In genomic region chr14:39680777-39681176, GRCh38 we compare ENCODE assay signal across 13 cellular contexts.
DNase-seq lines count a peak whose midpoint lies in the region; ATAC-seq and TF ChIP-seq lines count a peak whose summit lies in the region.
"Had no signal": no experiment of that assay in that cellular context is flagged by ENCODE, and none has a peak within 500 bp of the region (broad histone marks: within the 10 kb centered on the region; RNA-seq: fewer than 3 reads in every experiment).

No MANE protein-coding gene starts in this region.

- H3K4me1 Mint-ChIP-seq in T-helper 2 cell treated with Interferon-gamma antibody and Interleukin-4, amounts not matched to agents 5 μg/mL and 100 μg/mL, for 36 hours (ENCODE audit: low read depth) = peaks cover 2% of the 10 kb centered on the region

- no peak overlapping the region for H3K27ac ChIP-seq in right cardiac atrium (ENCODE audit: low read length)
- no peak overlapping the region for H3K27ac ChIP-seq in uterus
- H3K27ac ChIP-seq: thoracic aorta had no signal

- H3K4me1 ChIP-seq in right cardiac atrium (ENCODE audit: control insufficient read depth, insufficient read depth, low read length) (no peaks in the 10 kb centered on the region), uterus (no peaks in the 10 kb centered on the region)
- H3K4me1 ChIP-seq: BE2C had no signal

- H3K4me3 ChIP-seq in right cardiac atrium (ENCODE audit: low read length) (no peak overlapping the region), uterus (no peak overlapping the region)
- H3K4me3 ChIP-seq: thoracic aorta had no signal

- no peak overlapping the region for H3K4me3 Mint-ChIP-seq in T-helper 2 cell treated with Interferon-gamma antibody and Interleukin-4, amounts not matched to agents 5 μg/mL and 100 μg/mL, for 36 hours
- H3K4me3 Mint-ChIP-seq: activated T-cell treated with anti-CD3 and anti-CD28 coated beads, Interleukin-2, amount 50 U/mL, for 72 hours; brain had no signal

- no peaks in the 10 kb centered on the region for H3K9me3 ChIP-seq in right cardiac atrium (ENCODE audit: control insufficient read depth, low read length)
- no peaks in the 10 kb centered on the region for H3K9me3 ChIP-seq in uterus
- H3K9me3 ChIP-seq: BE2C, thoracic aorta had no signal

- no peaks in the 10 kb centered on the region for H3K36me3 ChIP-seq in uterus
- H3K36me3 ChIP-seq: BE2C, thoracic aorta had no signal

- H3K36me3 Mint-ChIP-seq in T-helper 2 cell treated with Interferon-gamma antibody and Interleukin-4, amounts not matched to agents 5 μg/mL and 100 μg/mL, for 36 hours (ENCODE audit: low read depth) = no peaks in the 10 kb centered on the region
- H3K36me3 Mint-ChIP-seq: brain had no signal

- H3K27me3 Mint-ChIP-seq in T-helper 2 cell treated with Interferon-gamma antibody and Interleukin-4, amounts not matched to agents 5 μg/mL and 100 μg/mL, for 36 hours (ENCODE audit: low read depth) = no peaks in the 10 kb centered on the region
- H3K27me3 Mint-ChIP-seq: brain had no signal

- H3K9me3 Mint-ChIP-seq in T-helper 2 cell treated with Interferon-gamma antibody and Interleukin-4, amounts not matched to agents 5 μg/mL and 100 μg/mL, for 36 hours = peaks cover 4% of the 10 kb centered on the region
- H3K9me3 Mint-ChIP-seq: brain had no signal

- H3K27ac Mint-ChIP-seq in T-helper 2 cell treated with Interferon-gamma antibody and Interleukin-4, amounts not matched to agents 5 μg/mL and 100 μg/mL, for 36 hours = no peak overlapping the region
- H3K27ac Mint-ChIP-seq: activated T-cell treated with anti-CD3 and anti-CD28 coated beads, Interleukin-2, amount 50 U/mL, for 72 hours had no signal

- ATAC-seq in GM18517 (IDR thresholded peaks at IDR 0.05; ENCODE audit: unreplicated experiment) = peak; percentile 73
- ATAC-seq in HG02885 (IDR thresholded peaks at IDR 0.05; ENCODE audit: poor library complexity, unreplicated experiment) = peak; percentile 85
- ATAC-seq in HG03558 (IDR thresholded peaks at IDR 0.05; ENCODE audit: extremely low read depth, unreplicated experiment) = peak; percentile 69
- ATAC-seq in right cardiac atrium = no peak
- ATAC-seq: activated CD4-positive, CD25-positive, alpha-beta regulatory T cell treated with anti-CD3 and anti-CD28 coated beads, Interleukin-2, amount 50 U/mL, for 24 hours; activated T-cell treated with anti-CD3 and anti-CD28 coated beads, Interleukin-2, amount 50 U/mL, for 72 hours had no signal

- TF ChIP-seq CTCF in GM20000 (IDR thresholded peaks at IDR 0.05; ENCODE audit: extremely low read depth, missing control alignments) = no peak
- TF ChIP-seq CTCF in uterus (IDR thresholded peaks at IDR 0.05) = no peak

- intact Hi-C loops in right cardiac atrium (cut with DNase I) (no loop called here), uterus (cut with DNase I; ENCODE audit: low total_unique reads) (no loop called here)

- no peak for TF ChIP-seq POLR2A in uterus (IDR thresholded peaks at IDR 0.05)

- peak; percentile 7 for DNase-seq in GM20000 (ENCODE audit: low spot score)
- no peak for DNase-seq in COR-L47 (lab: John Stamatoyannopoulos, UW)
- no peak for DNase-seq in right cardiac atrium
- DNase-seq in uterus = no peak
- no peak for DNase-seq in T-helper 2 cell treated with Interferon-gamma antibody and Interleukin-4, amounts not matched to agents 5 μg/mL and 100 μg/mL, for 36 hours (ENCODE audit: low spot score)
- DNase-seq: activated T-cell treated with anti-CD3 and anti-CD28 coated beads, Interleukin-2, amount 50 U/mL, for 72 hours; BE2C had no signal

- H3K27me3 ChIP-seq in right cardiac atrium (ENCODE audit: control insufficient read depth, insufficient read depth) = no peaks in the 10 kb centered on the region
- no peaks in the 10 kb centered on the region for H3K27me3 ChIP-seq in uterus
- H3K27me3 ChIP-seq: BE2C had no signal

Comparison
In these comparisons a context has a peak if more than half of its experiments do, and no peak if none do; other contexts are left out.
1. ATAC-seq: peak in GM18517 (single experiment), HG02885 (single experiment) and HG03558 (single experiment); none in right cardiac atrium (0 of 2).